In genomic region chr16:48538746-48539484, GRCh38 we compare ENCODE assay signal across 10 cellular contexts.
DNase-seq lines count a peak whose midpoint lies in the region; ATAC-seq, FAIRE-seq and TF ChIP-seq lines count a peak whose summit lies in the region.
"Had no signal": no experiment of that assay in that cellular context is flagged by ENCODE, and none has a peak within 500 bp of the region (broad histone marks: within the 10 kb centered on the region; RNA-seq: fewer than 3 reads in every experiment).

No MANE protein-coding gene starts in this region.

- H3K4me3 ChIP-seq in adipocyte (ENCODE audit: low read length) (no peak overlapping the region), kidney (ENCODE audit: low read length in 2 of 2) (no peak overlapping the region), tibial nerve (no peak overlapping the region)
- H3K4me3 ChIP-seq: pancreas had no signal

- no peak for TF ChIP-seq CTCF in kidney (IDR thresholded peaks at IDR 0.05; ENCODE audit: borderline replicate concordance, extremely low read depth, insufficient read depth)
- TF ChIP-seq CTCF in tibial nerve (IDR thresholded peaks at IDR 0.05): peak in 3 of 5 experiments; percentile 13 to 24 (median 23)

- H3K9ac ChIP-seq in adipocyte (ENCODE audit: low read length) (peak overlapping the region; percentile 78), kidney (ENCODE audit: low read length in 2 of 2) (no peak overlapping the region)

- no peaks in the 10 kb centered on the region for H3K9me3 Mint-ChIP-seq in activated naive CD4-positive, alpha-beta T cell treated with anti-CD3 and anti-CD28 coated beads, Interleukin-2, amount 50 U/mL, for 72 hours

- H3K27ac Mint-ChIP-seq in activated naive CD4-positive, alpha-beta T cell treated with anti-CD3 and anti-CD28 coated beads, Interleukin-2, amount 50 U/mL, for 72 hours: peak overlapping the region; percentile 77 to 89

- no peak for FAIRE-seq in kidney (lab: Jason Lieb, UNC)
- FAIRE-seq: pancreas had no signal

- no peak for TF ChIP-seq POLR2A in tibial nerve (IDR thresholded peaks at IDR 0.05)

- intact Hi-C loops in kidney (cut with DNase I): no loop called here

- H3K27ac ChIP-seq in kidney (ENCODE audit: low read depth in 2 of 2, low read length in 2 of 2): peak overlapping the region in 1 of 2 donors; percentile 59
- H3K27ac ChIP-seq in tibial nerve: peak overlapping the region; percentile 44 to 85 (median 66)
- H3K27ac ChIP-seq: pancreas had no signal

- no peaks in the 10 kb centered on the region for H3K27me3 ChIP-seq in adipocyte (replicated peaks; ENCODE audit: control insufficient read depth, insufficient read depth, low read length)
- no peaks in the 10 kb centered on the region for H3K27me3 ChIP-seq in tibial nerve
- H3K27me3 ChIP-seq: pancreas had no signal

- WGBS in tibial nerve, 2 donors: 76 to 78% methylated on average over 15 of the region's 15 CpGs

- peaks cover 25% of the 10 kb centered on the region for H3K36me3 ChIP-seq in adipocyte (ENCODE audit: control insufficient read depth, insufficient read depth, low read length, severe bottlenecking)
- H3K36me3 ChIP-seq in kidney (ENCODE audit: control insufficient read depth in 1 of 2, insufficient read depth in 2 of 2, low read length in 2 of 2): peaks cover 0 to 11% of the 10 kb centered on the region in 2 donors
- H3K36me3 ChIP-seq in tibial nerve: peaks cover 0 to 32% (median 0%) of the 10 kb centered on the region in 3 donors

- DNase-seq in activated naive CD4-positive, alpha-beta T cell treated with anti-CD3 and anti-CD28 coated beads, Interleukin-2, amount 50 U/mL, for 72 hours (ENCODE audit: low spot score in 2 of 2): no peak
- no peak for DNase-seq in activated naive CD4-positive, alpha-beta T cell treated with anti-CD3 and anti-CD28 coated beads, Interleukin-2, amount 50 U/mL, for 16 hours
- DNase-seq in adipocyte (ENCODE audit: low read depth): no peak
- DNase-seq in kidney: peak; percentile 37
- no peak for DNase-seq in tibial nerve (ENCODE audit: low spot score in 2 of 2)
- DNase-seq in anterior cingulate cortex (lab: John Stamatoyannopoulos, UW): no peak
- DNase-seq: DMS153 had no signal

- no peaks in the 10 kb centered on the region for H3K9me3 ChIP-seq in adipocyte (ENCODE audit: control insufficient read depth, low read length)
- no peaks in the 10 kb centered on the region for H3K9me3 ChIP-seq in kidney (ENCODE audit: control insufficient read depth in 1 of 2, low read length in 2 of 2)
- no peaks in the 10 kb centered on the region for H3K9me3 ChIP-seq in tibial nerve
- H3K9me3 ChIP-seq: pancreas had no signal

- peaks cover 52% of the 10 kb centered on the region for H3K4me1 ChIP-seq in adipocyte (ENCODE audit: control insufficient read depth, insufficient read depth, low read length)
- peaks cover 17 to 37% of the 10 kb centered on the region in 2 donors for H3K4me1 ChIP-seq in kidney (ENCODE audit: control insufficient read depth in 1 of 2, insufficient read depth in 1 of 2, low read depth in 1 of 2, low read length in 2 of 2)
- peaks cover 3 to 86% (median 37%) of the 10 kb centered on the region in 4 donors for H3K4me1 ChIP-seq in tibial nerve
- H3K4me1 ChIP-seq: pancreas had no signal

- peaks cover 0 to 2% of the 10 kb centered on the region in 2 donors for H3K36me3 Mint-ChIP-seq in activated naive CD4-positive, alpha-beta T cell treated with anti-CD3 and anti-CD28 coated beads, Interleukin-2, amount 50 U/mL, for 72 hours

- peak in 1 of 2 donors; percentile 2 for ATAC-seq in activated naive CD4-positive, alpha-beta T cell treated with anti-CD3 and anti-CD28 coated beads, Interleukin-2, amount 50 U/mL, for 72 hours
- ATAC-seq in GM21737 (IDR thresholded peaks at IDR 0.05; ENCODE audit: unreplicated experiment) (no peak), HG02840 (IDR thresholded peaks at IDR 0.05; ENCODE audit: low FRiP score, unreplicated experiment) (no peak)
- ATAC-seq: pancreas had no signal

- TF ChIP-seq EP300 in tibial nerve (IDR thresholded peaks at IDR 0.05): no peak
